Comparison of ENCODE assay signal across 8 cellular contexts in genomic region chr6:106089981-106090380, GRCh38. TPM values are rescaled to one million over a fixed set of nuclear protein-coding genes. Genes with fewer than 3 reads are reported as not detected.
DNase-seq lines count a peak whose midpoint lies in the region; ATAC-seq and TF ChIP-seq lines count a peak whose summit lies in the region.

No MANE protein-coding gene starts in this region.

- no CpG with 5 or more reads among the region's 4 CpGs for WGBS in mesendoderm (ENCODE audit: extremely low coverage, insufficient coverage, low lambda C conversion rate)

- H3K4me1 ChIP-seq in mesendoderm (ENCODE audit: control insufficient read depth, low read depth, low read length), result peaks cover 5% of the 10 kb centered on the region

- no peak overlapping the region for H2AK5ac ChIP-seq in mesendoderm (ENCODE audit: low read length)

- H3K23ac ChIP-seq in mesendoderm (ENCODE audit: low read length), result no peak overlapping the region

- CTCF ChIA-PET in CD4-positive, alpha-beta T cell (lab: Charles Lee), result interaction anchor here (0.8 to 2.9 kb wide), 11 partner anchors 9 to 477 kb away, joined by 3 to 41 read pairs (median 3); no protein-coding TSS in a partner anchor
- CTCF ChIA-PET in activated CD8-positive, alpha-beta T cell treated with anti-CD3 and anti-CD28 coated beads, Interleukin-2, amount 10 ng/mL, durations not matched to agents 7 days and 5 days (lab: Charles Lee), result interaction anchor here (0.6 to 2.7 kb wide), 27 partner anchors 9 to 687 kb away, joined by 3 to 80 read pairs (median 4); partner anchors contain the start of genes ATG5 and PREP

- H3K18ac ChIP-seq in mesendoderm (ENCODE audit: low read length), result no peak overlapping the region

- peak; percentile 27 for TF ChIP-seq CTCF in CD4-positive, alpha-beta T cell (IDR thresholded peaks at IDR 0.05)
- peak; percentile 21 for TF ChIP-seq CTCF in HFF-Myc (IDR thresholded peaks at IDR 0.05; ENCODE audit: low read depth, low read length, missing control alignments)

- intact Hi-C loops in CD4-positive, alpha-beta T cell (cut with DNase I, micrococcal nuclease), result loop anchor here (2.0 to 10.0 kb wide), 5 partner anchors 97 to 605 kb away; partner anchors contain the start of gene ATG5 (in 1 of the 2)

- no peak overlapping the region for H2BK120ac ChIP-seq in mesendoderm (ENCODE audit: low read depth, low read length)

- H2BK5ac ChIP-seq in mesendoderm (ENCODE audit: low read length), result no peak overlapping the region

- H3K9me3 ChIP-seq in CD4-positive, alpha-beta T cell (ENCODE audit: control insufficient read depth, low read length), result no peaks in the 10 kb centered on the region

- no peak overlapping the region for H3K4me2 ChIP-seq in mesendoderm (ENCODE audit: low read length)

- H3K4ac ChIP-seq in mesendoderm (ENCODE audit: low read depth, low read length), result no peak overlapping the region

- H3K9me3 Mint-ChIP-seq in CD4-positive, alpha-beta T cell, result no peaks in the 10 kb centered on the region
- H3K9me3 Mint-ChIP-seq in activated CD8-positive, alpha-beta T cell treated with anti-CD3 and anti-CD28 coated beads, Interleukin-2, amount 10 ng/mL, durations not matched to agents 7 days and 5 days (ENCODE audit: insufficient read depth), result no peaks in the 10 kb centered on the region

- peak overlapping the region; percentile 40 for H3K27ac Mint-ChIP-seq in CD4-positive, alpha-beta T cell
- no peak overlapping the region for H3K27ac Mint-ChIP-seq in activated CD8-positive, alpha-beta T cell treated with anti-CD3 and anti-CD28 coated beads, Interleukin-2, amount 10 ng/mL, durations not matched to agents 7 days and 5 days

- H3K27me3 Mint-ChIP-seq in CD4-positive, alpha-beta T cell, result peaks cover 70% of the 10 kb centered on the region
- H3K27me3 Mint-ChIP-seq in activated CD8-positive, alpha-beta T cell treated with anti-CD3 and anti-CD28 coated beads, Interleukin-2, amount 10 ng/mL, durations not matched to agents 7 days and 5 days (ENCODE audit: low read depth), result peaks cover 24% of the 10 kb centered on the region

- no peaks in the 10 kb centered on the region for H3K79me1 ChIP-seq in mesendoderm (ENCODE audit: low read length)

- H2BK15ac ChIP-seq in mesendoderm (replicated peaks; ENCODE audit: low read depth), result no peak overlapping the region

- H3K79me2 ChIP-seq in mesendoderm (ENCODE audit: control insufficient read depth, insufficient read depth, low read length), result peaks cover 19% of the 10 kb centered on the region

- DNase-seq in CD4-positive, alpha-beta T cell, result no peak
- DNase-seq in HFF-Myc (ENCODE audit: extremely low read depth, low read depth), result no peak
- no peak for DNase-seq in activated CD8-positive, alpha-beta T cell treated with anti-CD3 and anti-CD28 coated beads, Interleukin-2, amount 10 ng/mL, durations not matched to agents 7 days and 5 days
- DNase-seq in mesendoderm, result no peak
- DNase-seq in stimulated activated CD4-positive, alpha-beta T cell treated with anti-CD3 and anti-CD28 coated beads, Interleukin-4, amount 100 ng/mL, for 4 hours, result no peak
- DNase-seq in DMS153 treated with DMSO at 0.1 percent for 48 hours (lab: John Stamatoyannopoulos, UW; ENCODE audit: unreplicated experiment), result no peak
- DNase-seq in stimulated activated CD4-positive, alpha-beta T cell treated with anti-CD3 and anti-CD28 coated beads, Interleukin-1b, Interleukin-23, amount 100 ng/mL, for 48 hours, result no peak
- no peak for DNase-seq in AG08395 (ENCODE audit: low spot score)

- H3K4me1 Mint-ChIP-seq in CD4-positive, alpha-beta T cell (ENCODE audit: low read depth), result peaks cover 76% of the 10 kb centered on the region
- peaks cover 70% of the 10 kb centered on the region for H3K4me1 Mint-ChIP-seq in activated CD8-positive, alpha-beta T cell treated with anti-CD3 and anti-CD28 coated beads, Interleukin-2, amount 10 ng/mL, durations not matched to agents 7 days and 5 days (ENCODE audit: low read depth)

- H3K36me3 ChIP-seq in mesendoderm (ENCODE audit: control insufficient read depth, insufficient read depth, low read length), result no peaks in the 10 kb centered on the region

- POLR2A ChIA-PET in CD4-positive, alpha-beta T cell (lab: Charles Lee), result interaction anchor here (0.6 to 1.6 kb wide), 7 partner anchors 9 to 455 kb away, joined by 3 to 17 read pairs (median 3); no protein-coding TSS in a partner anchor
- POLR2A ChIA-PET in activated CD8-positive, alpha-beta T cell treated with anti-CD3 and anti-CD28 coated beads, Interleukin-2, amount 10 ng/mL, durations not matched to agents 7 days and 5 days (lab: Charles Lee), result interaction anchor here (1.5 kb wide), 1 partner anchor 9 kb away, joined by 10 read pairs; no protein-coding TSS in a partner anchor

- H3K4me3 ChIP-seq in HFF-Myc (replicated peaks; ENCODE audit: low read depth, low read length) (peak overlapping the region; percentile 70), mesendoderm (ENCODE audit: low read length) (no peak overlapping the region)

- no peak overlapping the region for H4K8ac ChIP-seq in mesendoderm (ENCODE audit: low read depth, low read length)

- no peak overlapping the region for H3K27ac ChIP-seq in CD4-positive, alpha-beta T cell (ENCODE audit: low read depth, low read length)
- H3K27ac ChIP-seq in mesendoderm (ENCODE audit: low read depth, low read length), result no peak overlapping the region

- H3K56ac ChIP-seq in mesendoderm (ENCODE audit: low read length), result no peak overlapping the region

- no peaks in the 10 kb centered on the region for H3K36me3 Mint-ChIP-seq in CD4-positive, alpha-beta T cell (ENCODE audit: low read depth)
- H3K36me3 Mint-ChIP-seq in activated CD8-positive, alpha-beta T cell treated with anti-CD3 and anti-CD28 coated beads, Interleukin-2, amount 10 ng/mL, durations not matched to agents 7 days and 5 days (ENCODE audit: low read depth), result peaks cover 43% of the 10 kb centered on the region

- no peak overlapping the region for H4K5ac ChIP-seq in mesendoderm (ENCODE audit: low read length)

- H3K4me3 Mint-ChIP-seq in CD4-positive, alpha-beta T cell, result peak overlapping the region; percentile 54
- peak overlapping the region; percentile 43 for H3K4me3 Mint-ChIP-seq in activated CD8-positive, alpha-beta T cell treated with anti-CD3 and anti-CD28 coated beads, Interleukin-2, amount 10 ng/mL, durations not matched to agents 7 days and 5 days

- no peak for ATAC-seq in CD4-positive, alpha-beta T cell (ENCODE audit: poor library complexity)
- no peak for ATAC-seq in activated CD8-positive, alpha-beta T cell treated with anti-CD3 and anti-CD28 coated beads, Interleukin-2, amount 10 ng/mL, durations not matched to agents 7 days and 5 days

- H3K9ac ChIP-seq in mesendoderm (ENCODE audit: low read length), result peak overlapping the region; percentile 22

- peaks cover 8% of the 10 kb centered on the region for H3K27me3 ChIP-seq in CD4-positive, alpha-beta T cell (ENCODE audit: control insufficient read depth, insufficient read depth, low read length)
- no peaks in the 10 kb centered on the region for H3K27me3 ChIP-seq in mesendoderm (ENCODE audit: insufficient read depth, low read length, poor library complexity)

RNA-seq across cellular contexts. Expression of gene PRDM1, which starts 3.8 kb away (rescaled TPM):
- 10 to 100 TPM; 69.9 to 83.4 TPM for total RNA-seq in CD4-positive, alpha-beta T cell
- total RNA-seq in activated CD8-positive, alpha-beta T cell treated with anti-CD3 and anti-CD28 coated beads, Interleukin-2, amount 10 ng/mL, durations not matched to agents 7 days and 5 days, result 10 to 100 TPM; 14.4 to 14.7 TPM
- 3.7 TPM for polyA plus RNA-seq in mesendoderm (2013, experiment 1 of 2)
- polyA plus RNA-seq in mesendoderm (2013, experiment 2 of 2), result 3.5 TPM

Comparison
In these comparisons a context has a peak if more than half of its experiments do, and no peak if none do; other contexts are left out.
1. RNA of gene PRDM1, which starts 3.8 kb away (total RNA-seq): 69.9 to 83.4 TPM in CD4-positive, alpha-beta T cell; 14.4 to 14.7 TPM in activated CD8-positive, alpha-beta T cell treated with anti-CD3 and anti-CD28 coated beads, Interleukin-2, amount 10 ng/mL, durations not matched to agents 7 days and 5 days; every median in the first group is over 4 times any median in the second.